Comparison of ENCODE assay signal across 18 cellular contexts in the genomic region with DNA sequence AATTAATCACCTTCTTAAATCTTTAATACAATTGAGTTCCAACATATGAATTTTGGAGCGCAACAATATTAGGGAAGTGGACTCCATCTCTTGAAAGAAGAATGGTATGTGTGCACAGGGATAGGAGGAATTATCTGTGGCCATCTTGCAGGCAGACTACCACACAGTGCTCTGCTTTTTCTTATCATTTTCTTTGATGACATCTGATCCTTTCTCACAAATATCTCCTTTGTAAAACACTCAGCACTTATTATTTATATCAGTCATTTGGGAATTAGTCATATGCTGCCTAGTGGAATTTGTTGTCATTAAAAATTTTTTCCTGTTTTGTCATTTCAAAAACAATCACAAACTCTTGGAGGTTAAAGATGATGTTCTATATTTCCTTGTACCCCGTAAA.
DNase-seq lines count a peak whose midpoint lies in the region; ATAC-seq and TF ChIP-seq lines count a peak whose summit lies in the region.
"Had no signal": no experiment of that assay in that cellular context is flagged by ENCODE, and none has a peak within 500 bp of the region (broad histone marks: within the 10 kb centered on the region; RNA-seq: fewer than 3 reads in every experiment).

No MANE protein-coding gene starts in this region.

- H3K36me3 ChIP-seq in SK-N-SH (replicated peaks in 1 of 2; ENCODE audit: control insufficient read depth in 1 of 2, insufficient read depth in 2 of 2, low read length in 1 of 2), result no peaks in the 10 kb centered on the region
- H3K36me3 ChIP-seq in fibroblast of lung (ENCODE audit: control insufficient read depth, insufficient read depth, low read length), result no peaks in the 10 kb centered on the region
- H3K36me3 ChIP-seq in smooth muscle cell (ENCODE audit: low read depth), result no peaks in the 10 kb centered on the region
- H3K36me3 ChIP-seq: MG63, Peyer's patch had no signal

- 82% methylated on average over 2 of the region's 2 CpGs for WGBS in SK-N-SH (ENCODE audit: low lambda C conversion rate)
- WGBS in smooth muscle cell (ENCODE audit: low lambda C conversion rate), result 88% methylated on average over 2 of the region's 2 CpGs

- TF ChIP-seq CTCF in SK-N-SH (IDR thresholded peaks at IDR 0.05) (no peak), fibroblast of lung (conservative IDR thresholded peaks at IDR 0.05 in 1 of 2, IDR thresholded peaks at IDR 0.05 in 1 of 2; ENCODE audit: low read depth in 1 of 2, low read length in 2 of 2) (no peak), smooth muscle cell (IDR thresholded peaks at IDR 0.05; ENCODE audit: borderline replicate concordance, insufficient read depth, poor library complexity, severe bottlenecking) (no peak)

- no peak overlapping the region for H3K9ac ChIP-seq in SK-N-SH
- no peak overlapping the region for H3K9ac ChIP-seq in fibroblast of lung (ENCODE audit: insufficient read depth, low read length)
- H3K9ac ChIP-seq in smooth muscle cell (ENCODE audit: low read depth), result no peak overlapping the region

- no peaks in the 10 kb centered on the region for H3K79me2 ChIP-seq in SK-N-SH (ENCODE audit: insufficient read depth)
- no peaks in the 10 kb centered on the region for H3K79me2 ChIP-seq in fibroblast of lung (ENCODE audit: control insufficient read depth, insufficient read depth, low read length)
- H3K79me2 ChIP-seq in smooth muscle cell (ENCODE audit: low read depth), result no peaks in the 10 kb centered on the region

- no peaks in the 10 kb centered on the region for H3K4me1 Mint-ChIP-seq in effector memory CD8-positive, alpha-beta T cell (ENCODE audit: low read depth in 2 of 2)
- H3K4me1 Mint-ChIP-seq: B cell; CD4-positive, CD25-positive, alpha-beta regulatory T cell had no signal

- H3K9me3 Mint-ChIP-seq in effector memory CD8-positive, alpha-beta T cell, result peaks cover 6 to 9% of the 10 kb centered on the region in 2 donors

- H2AFZ ChIP-seq in SK-N-SH (ENCODE audit: low read depth) (no peak overlapping the region), fibroblast of lung (ENCODE audit: low read length) (no peak overlapping the region), smooth muscle cell (ENCODE audit: low read depth) (no peak overlapping the region)

- no peaks in the 10 kb centered on the region for H3K36me3 Mint-ChIP-seq in effector memory CD8-positive, alpha-beta T cell (ENCODE audit: insufficient read depth)
- H3K36me3 Mint-ChIP-seq: CD4-positive, CD25-positive, alpha-beta regulatory T cell had no signal

- TF ChIP-seq RAD21 in SK-N-SH (IDR thresholded peaks at IDR 0.05; ENCODE audit: low read length), result no peak

- CTCF ChIA-PET in SK-N-SH (lab: Yijun Ruan, JAX), result no interaction called here

- 0 out of 4 replicates have a peak, but pooled peaks of 1 of the 2 experiments have one; percentile 16 for TF ChIP-seq EP300 in SK-N-SH (IDR thresholded peaks at IDR 0.05; ENCODE audit: borderline replicate concordance in 1 of 2, low read depth in 1 of 2, low read length in 1 of 2)

- H3K4me3 Mint-ChIP-seq in effector memory CD8-positive, alpha-beta T cell, result no peak overlapping the region
- H3K4me3 Mint-ChIP-seq: B cell; CD4-positive, CD25-positive, alpha-beta regulatory T cell had no signal

- H3K27ac Mint-ChIP-seq in effector memory CD8-positive, alpha-beta T cell, result no peak overlapping the region
- H3K27ac Mint-ChIP-seq: B cell; CD4-positive, CD25-positive, alpha-beta regulatory T cell had no signal

- H3K4me1 ChIP-seq in SK-N-SH (ENCODE audit: control insufficient read depth in 1 of 2, insufficient read depth in 2 of 2, low read depth in 1 of 2, low read length in 1 of 2), result 0 out of 4 replicates have a peak, but pooled peaks cover 0 to 7% of the 10 kb centered on the region in 2 experiments
- H3K4me1 ChIP-seq in fibroblast of lung (ENCODE audit: control insufficient read depth, extremely low read depth, insufficient read depth, low read length), result no peaks in the 10 kb centered on the region
- H3K4me1 ChIP-seq in smooth muscle cell (ENCODE audit: low read depth), result no peaks in the 10 kb centered on the region
- H3K4me1 ChIP-seq: Peyer's patch had no signal

- H3K9me2 ChIP-seq in SK-N-SH, result no peaks in the 10 kb centered on the region

- H3K27me3 Mint-ChIP-seq in effector memory CD8-positive, alpha-beta T cell, result no peaks in the 10 kb centered on the region
- H3K27me3 Mint-ChIP-seq: B cell; CD4-positive, CD25-positive, alpha-beta regulatory T cell had no signal

- H3F3A ChIP-seq in SK-N-SH (replicated peaks; ENCODE audit: insufficient read depth) (peaks cover 12% of the 10 kb centered on the region), smooth muscle cell (ENCODE audit: low read depth) (no peaks in the 10 kb centered on the region)

- no peak for ATAC-seq in effector memory CD8-positive, alpha-beta T cell (replicated peaks)

- H3K27me3 ChIP-seq in SK-N-SH (ENCODE audit: insufficient read depth), result no peaks in the 10 kb centered on the region
- H3K27me3 ChIP-seq in fibroblast of lung (ENCODE audit: control insufficient read depth, insufficient read depth, low read length), result no peaks in the 10 kb centered on the region
- H3K27me3 ChIP-seq in smooth muscle cell (ENCODE audit: low read depth), result no peaks in the 10 kb centered on the region
- H3K27me3 ChIP-seq: MG63, Peyer's patch had no signal

- no peaks in the 10 kb centered on the region for H4K20me1 ChIP-seq in SK-N-SH (ENCODE audit: insufficient read depth)
- no peaks in the 10 kb centered on the region for H4K20me1 ChIP-seq in fibroblast of lung (ENCODE audit: control insufficient read depth, extremely low read depth, insufficient read depth, low read length)
- H4K20me1 ChIP-seq in smooth muscle cell (ENCODE audit: low read depth), result no peaks in the 10 kb centered on the region

- H3K4me3 ChIP-seq in SK-N-SH (ENCODE audit: low read depth in 2 of 2, low read length in 1 of 2) (no peak overlapping the region), fibroblast of lung (replicated peaks in 1 of 4; ENCODE audit: control extremely low read depth in 1 of 4, insufficient read depth in 1 of 4, low read depth in 3 of 4, low read length in 4 of 4) (no peak overlapping the region), smooth muscle cell (no peak overlapping the region)
- H3K4me3 ChIP-seq: MG63, Peyer's patch had no signal

- H3K9me3 ChIP-seq in SK-N-SH (no peaks in the 10 kb centered on the region), fibroblast of lung (ENCODE audit: control insufficient read depth, insufficient read depth, low read depth, low read length) (no peaks in the 10 kb centered on the region), smooth muscle cell (replicated peaks; ENCODE audit: low read depth) (no peaks in the 10 kb centered on the region)
- H3K9me3 ChIP-seq: MG63, Peyer's patch had no signal

- DNase-seq in ELR (ENCODE audit: low read depth) (peak; percentile 6), SK-N-SH (no peak), fibroblast of lung (ENCODE audit: low read depth in 2 of 2) (peak; percentile 14 to 17), smooth muscle cell (lab: John Stamatoyannopoulos, UW; ENCODE audit: unreplicated experiment) (no peak), globus pallidus (ENCODE audit: low spot score) (no peak), OCI-M1 (lab: John Stamatoyannopoulos, UW) (no peak)
- DNase-seq in effector memory CD8-positive, alpha-beta T cell, result no peak
- DNase-seq: CD4-positive, CD25-positive, alpha-beta regulatory T cell; DMS79; MG63; NCI-H1092; NCI-H146; NCI-H2081; NCI-H2227 treated with DMSO at 0.1 percent for 48 hours; NCI-H524; Peyer's patch; SHP77 had no signal

- POLR2A ChIA-PET in SK-N-SH (lab: Yijun Ruan, JAX), result no interaction called here

- peak overlapping the region; percentile 37; the same call in 1 of the 2 replicates for H3K4me2 ChIP-seq in SK-N-SH
- no peak overlapping the region for H3K4me2 ChIP-seq in fibroblast of lung (ENCODE audit: extremely low read depth, insufficient read depth, low read length)
- H3K4me2 ChIP-seq in smooth muscle cell, result peak overlapping the region; percentile 33

- H3K27ac ChIP-seq in SK-N-SH (ENCODE audit: low read depth in 2 of 2, low read length in 1 of 2) (peak overlapping the region in 1 of 2 experiments; percentile 50; a peak in 2 of 4 replicates), fibroblast of lung (ENCODE audit: insufficient read depth, low read length) (no peak overlapping the region), smooth muscle cell (ENCODE audit: low read depth) (no peak overlapping the region)
- H3K27ac ChIP-seq: Peyer's patch had no signal

TF ChIP-seq in SK-N-SH, 30 proteins besides CTCF, POLR2A, EP300 and RAD21:
- TF ChIP-seq SMC3 (IDR thresholded peaks at IDR 0.05; ENCODE audit: low read depth, low read length) (no peak), YY1 (IDR thresholded peaks at IDR 0.05; ENCODE audit: low read depth) (no peak), POLR2AphosphoS5 (IDR thresholded peaks at IDR 0.05; ENCODE audit: low read depth, low read length) (no peak), FOXM1 (IDR thresholded peaks at IDR 0.05; ENCODE audit: low read depth) (no peak), GABPA (IDR thresholded peaks at IDR 0.05; ENCODE audit: low read depth) (no peak), JUND (IDR thresholded peaks at IDR 0.05) (peak; percentile 58), RCOR1 (IDR thresholded peaks at IDR 0.05; ENCODE audit: low read length) (no peak), TCF12 (IDR thresholded peaks at IDR 0.05) (peak; percentile 80), TEAD4 (IDR thresholded peaks at IDR 0.05; ENCODE audit: borderline replicate concordance, insufficient read depth) (0 out of 2 replicates have a peak, but pooled peaks have one; percentile 19), SIN3A (IDR thresholded peaks at IDR 0.05; ENCODE audit: borderline replicate concordance, low read depth, low read length) (no peak), FOSL2 (IDR thresholded peaks at IDR 0.05; ENCODE audit: borderline replicate concordance, low read depth) (peak; percentile 26; the same call in 1 of the 2 replicates)
- TF ChIP-seq, protein P1, sequence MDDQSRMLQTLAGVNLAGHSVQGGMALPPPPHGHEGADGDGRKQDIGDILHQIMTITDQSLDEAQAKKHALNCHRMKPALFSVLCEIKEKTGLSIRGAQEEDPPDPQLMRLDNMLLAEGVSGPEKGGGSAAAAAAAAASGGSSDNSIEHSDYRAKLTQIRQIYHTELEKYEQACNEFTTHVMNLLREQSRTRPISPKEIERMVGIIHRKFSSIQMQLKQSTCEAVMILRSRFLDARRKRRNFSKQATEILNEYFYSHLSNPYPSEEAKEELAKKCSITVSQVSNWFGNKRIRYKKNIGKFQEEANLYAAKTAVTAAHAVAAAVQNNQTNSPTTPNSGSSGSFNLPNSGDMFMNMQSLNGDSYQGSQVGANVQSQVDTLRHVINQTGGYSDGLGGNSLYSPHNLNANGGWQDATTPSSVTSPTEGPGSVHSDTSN (IDR thresholded peaks at IDR 0.05), result peak; percentile 65

Comparison
In these comparisons a context has a peak if more than half of its experiments do, and no peak if none do; other contexts are left out.
1. DNase-seq: peak in ELR (single experiment) and fibroblast of lung (2 of 2); none in SK-N-SH (single experiment), smooth muscle cell (single experiment), effector memory CD8-positive, alpha-beta T cell (0 of 3), globus pallidus (single experiment) and OCI-M1 (single experiment).